ENCODE assay signal across 9 cellular contexts in the genomic region with DNA sequence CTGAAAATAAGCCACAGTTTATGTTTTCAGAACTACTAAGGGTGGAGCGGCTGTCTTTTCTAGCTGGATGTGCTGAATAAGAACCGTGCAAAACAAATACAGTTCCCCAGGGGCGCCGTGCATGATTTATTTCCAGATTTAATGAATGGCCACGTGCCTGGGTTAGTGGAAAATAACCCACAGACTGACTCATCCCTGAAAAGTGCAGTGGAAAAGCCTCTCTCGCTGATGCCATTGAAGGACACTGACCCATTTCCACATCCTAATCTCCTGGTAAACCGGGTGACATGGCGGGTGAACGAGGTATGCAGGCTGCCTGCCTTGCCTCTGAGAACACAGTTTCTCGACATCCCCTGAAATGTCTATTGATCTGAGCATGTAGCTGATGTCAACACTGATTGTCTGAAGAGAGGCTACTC.
DNase-seq lines count a peak whose midpoint lies in the region; ATAC-seq and TF ChIP-seq lines count a peak whose summit lies in the region.
"Had no signal": no experiment of that assay in that cellular context is flagged by ENCODE, and none has a peak within 500 bp of the region (broad histone marks: within the 10 kb centered on the region; RNA-seq: fewer than 3 reads in every experiment).

No MANE protein-coding gene starts in this region.

- no peak overlapping the region for H3K9ac ChIP-seq in PC-3 (ENCODE audit: low read length)

- no peaks in the 10 kb centered on the region for H3K9me2 ChIP-seq in PC-3 (replicated peaks; ENCODE audit: low read length)

- H3K36me3 Mint-ChIP-seq in activated CD4-positive, alpha-beta T cell treated with anti-CD3 and anti-CD28 coated beads for 36 hours (ENCODE audit: low read depth) = no peaks in the 10 kb centered on the region

- no peaks in the 10 kb centered on the region for H3K9me3 ChIP-seq in PC-3 (ENCODE audit: low read length)
- no peaks in the 10 kb centered on the region for H3K9me3 ChIP-seq in psoas muscle

- peak; percentile 95 for DNase-seq in GM04504 (ENCODE audit: low read depth)
- DNase-seq in PC-3 = peak; percentile 56
- DNase-seq in fibroblast of peridontal ligament (ENCODE audit: extremely low read depth) = peak; percentile 98
- DNase-seq in psoas muscle = peak; percentile 71 to 74
- DNase-seq in activated CD4-positive, alpha-beta T cell treated with anti-CD3 and anti-CD28 coated beads for 36 hours = no peak
- no peak for DNase-seq in stimulated activated CD4-positive, alpha-beta T cell treated with anti-CD3 and anti-CD28 coated beads, Interleukin-4, amount 100 ng/mL, for 1 hour

- H3K4me2 ChIP-seq in PC-3 (ENCODE audit: low read length) = peak overlapping the region; percentile 86

- CTCF ChIA-PET in PC-3 (lab: Charles Lee) = no interaction called here
- CTCF ChIA-PET in activated CD4-positive, alpha-beta T cell treated with anti-CD3 and anti-CD28 coated beads for 36 hours (lab: Charles Lee) = no interaction called here

- ATAC-seq in PC-3 (peak; percentile 56), psoas muscle (peak; percentile 39 to 73 (median 56)), HG02970 (IDR thresholded peaks at IDR 0.05; ENCODE audit: low FRiP score, unreplicated experiment) (no peak), HG03025 (IDR thresholded peaks at IDR 0.05; ENCODE audit: low FRiP score, unreplicated experiment) (no peak)
- ATAC-seq in activated CD4-positive, alpha-beta T cell treated with anti-CD3 and anti-CD28 coated beads for 36 hours = no peak

- POLR2A ChIA-PET in PC-3 (lab: Charles Lee; ENCODE audit: unreplicated experiment) = no interaction called here
- POLR2A ChIA-PET in activated CD4-positive, alpha-beta T cell treated with anti-CD3 and anti-CD28 coated beads for 36 hours (lab: Charles Lee) = no interaction called here

- H3K79me2 ChIP-seq in PC-3 (ENCODE audit: low read length) = no peaks in the 10 kb centered on the region

- no peaks in the 10 kb centered on the region for H4K20me1 ChIP-seq in PC-3 (ENCODE audit: low read length)

- 13 to 30% (median 15%) methylated on average over 10 of the region's 10 CpGs for WGBS in psoas muscle, 3 donors

- no peaks in the 10 kb centered on the region for H3K36me3 ChIP-seq in PC-3 (ENCODE audit: low read depth, low read length)
- H3K36me3 ChIP-seq in psoas muscle (ENCODE audit: insufficient read depth in 1 of 2, low read depth in 1 of 2) = no peaks in the 10 kb centered on the region
- H3K36me3 ChIP-seq: cardiac muscle cell had no signal

- H3K9me3 Mint-ChIP-seq in activated CD4-positive, alpha-beta T cell treated with anti-CD3 and anti-CD28 coated beads for 36 hours (ENCODE audit: low read depth) = no peaks in the 10 kb centered on the region

- peak overlapping the region; percentile 73 for H2AFZ ChIP-seq in PC-3 (ENCODE audit: low read length)

- peak overlapping the region; percentile 54 for H3K4me3 ChIP-seq in PC-3 (ENCODE audit: low read length)
- no peak overlapping the region for H3K4me3 ChIP-seq in psoas muscle
- H3K4me3 ChIP-seq: cardiac muscle cell had no signal

- H3K4me1 ChIP-seq in PC-3 (ENCODE audit: insufficient read depth, low read length) = peaks cover 31% of the 10 kb centered on the region
- peaks cover 6% of the 10 kb centered on the region for H3K4me1 ChIP-seq in psoas muscle

- TF ChIP-seq CTCF in PC-3 (conservative IDR thresholded peaks at IDR 0.05; ENCODE audit: low read depth, low read length) (no peak), psoas muscle (IDR thresholded peaks at IDR 0.05) (no peak)

- intact Hi-C loops in PC-3 (cut with micrococcal nuclease) = no loop called here
- intact Hi-C loops in psoas muscle (cut with DNase I) = no loop called here
- intact Hi-C loops in activated CD4-positive, alpha-beta T cell treated with anti-CD3 and anti-CD28 coated beads for 36 hours (cut with DNase I, micrococcal nuclease) = no loop called here

- H3K27ac ChIP-seq in PC-3 (ENCODE audit: low read length) (peak overlapping the region; percentile 11), psoas muscle (no peak overlapping the region)
- H3K27ac ChIP-seq: cardiac muscle cell had no signal

- H3K27me3 ChIP-seq in PC-3 (ENCODE audit: low read length) (no peaks in the 10 kb centered on the region), psoas muscle (ENCODE audit: insufficient read depth in 3 of 3, low read length in 2 of 3) (no peaks in the 10 kb centered on the region)
- H3K27me3 ChIP-seq: cardiac muscle cell had no signal

- no peak overlapping the region for H3K27ac Mint-ChIP-seq in activated CD4-positive, alpha-beta T cell treated with anti-CD3 and anti-CD28 coated beads for 36 hours

- H3K4me1 Mint-ChIP-seq in activated CD4-positive, alpha-beta T cell treated with anti-CD3 and anti-CD28 coated beads for 36 hours = peaks cover 2% of the 10 kb centered on the region

- peaks cover 2% of the 10 kb centered on the region for H3K27me3 Mint-ChIP-seq in activated CD4-positive, alpha-beta T cell treated with anti-CD3 and anti-CD28 coated beads for 36 hours

- no TSS peak for BruUV-seq in PC-3 (replicated peaks; lab: Mats Ljungman, UMichigan)

- H3F3A ChIP-seq in PC-3 (ENCODE audit: low read length, unreplicated experiment) = no peaks in the 10 kb centered on the region

- no peak overlapping the region for H3K4me3 Mint-ChIP-seq in activated CD4-positive, alpha-beta T cell treated with anti-CD3 and anti-CD28 coated beads for 36 hours

Comparison
In these comparisons a context has a peak if more than half of its experiments do, and no peak if none do; other contexts are left out.
1. DNase-seq: peak in GM04504 (single experiment), PC-3 (single experiment), fibroblast of peridontal ligament (single experiment) and psoas muscle (2 of 2); none in activated CD4-positive, alpha-beta T cell treated with anti-CD3 and anti-CD28 coated beads for 36 hours (single experiment) and stimulated activated CD4-positive, alpha-beta T cell treated with anti-CD3 and anti-CD28 coated beads, Interleukin-4, amount 100 ng/mL, for 1 hour (single experiment).
2. ATAC-seq: peak in PC-3 (single experiment) and psoas muscle (4 of 4); none in activated CD4-positive, alpha-beta T cell treated with anti-CD3 and anti-CD28 coated beads for 36 hours (single experiment), HG02970 (single experiment) and HG03025 (single experiment).